In the genomic region with DNA sequence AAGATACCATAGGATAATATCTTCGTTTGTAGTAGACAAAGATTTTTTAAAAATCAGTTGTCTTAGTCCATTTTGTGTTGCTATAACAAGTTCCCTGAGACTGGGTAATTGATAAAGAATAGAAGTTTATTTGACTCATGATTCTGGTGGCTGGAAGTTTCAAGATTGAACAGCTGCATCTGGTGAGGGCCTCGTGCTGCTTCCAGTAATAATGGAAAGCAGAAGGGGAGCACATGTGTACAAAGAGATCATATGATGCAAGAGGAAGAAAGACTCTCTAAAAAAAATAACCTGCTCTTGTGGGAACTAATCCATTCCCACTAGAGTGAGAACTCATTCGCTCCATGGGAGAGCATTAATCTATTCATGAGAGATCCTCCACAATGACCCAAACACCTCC, we compare ENCODE assay signal across 1 cellular context.
A peak's percentile ranks its signal among the peaks of the same experiment; 100 is the strongest.
TF ChIP-seq lines count a peak whose summit lies in the region.

No MANE protein-coding gene starts in this region.

TF ChIP-seq in K562, 482 proteins besides CTCF, POLR2A, EP300 and RAD21 (continued from another document and continues in another):
- TF ChIP-seq, protein P1, sequence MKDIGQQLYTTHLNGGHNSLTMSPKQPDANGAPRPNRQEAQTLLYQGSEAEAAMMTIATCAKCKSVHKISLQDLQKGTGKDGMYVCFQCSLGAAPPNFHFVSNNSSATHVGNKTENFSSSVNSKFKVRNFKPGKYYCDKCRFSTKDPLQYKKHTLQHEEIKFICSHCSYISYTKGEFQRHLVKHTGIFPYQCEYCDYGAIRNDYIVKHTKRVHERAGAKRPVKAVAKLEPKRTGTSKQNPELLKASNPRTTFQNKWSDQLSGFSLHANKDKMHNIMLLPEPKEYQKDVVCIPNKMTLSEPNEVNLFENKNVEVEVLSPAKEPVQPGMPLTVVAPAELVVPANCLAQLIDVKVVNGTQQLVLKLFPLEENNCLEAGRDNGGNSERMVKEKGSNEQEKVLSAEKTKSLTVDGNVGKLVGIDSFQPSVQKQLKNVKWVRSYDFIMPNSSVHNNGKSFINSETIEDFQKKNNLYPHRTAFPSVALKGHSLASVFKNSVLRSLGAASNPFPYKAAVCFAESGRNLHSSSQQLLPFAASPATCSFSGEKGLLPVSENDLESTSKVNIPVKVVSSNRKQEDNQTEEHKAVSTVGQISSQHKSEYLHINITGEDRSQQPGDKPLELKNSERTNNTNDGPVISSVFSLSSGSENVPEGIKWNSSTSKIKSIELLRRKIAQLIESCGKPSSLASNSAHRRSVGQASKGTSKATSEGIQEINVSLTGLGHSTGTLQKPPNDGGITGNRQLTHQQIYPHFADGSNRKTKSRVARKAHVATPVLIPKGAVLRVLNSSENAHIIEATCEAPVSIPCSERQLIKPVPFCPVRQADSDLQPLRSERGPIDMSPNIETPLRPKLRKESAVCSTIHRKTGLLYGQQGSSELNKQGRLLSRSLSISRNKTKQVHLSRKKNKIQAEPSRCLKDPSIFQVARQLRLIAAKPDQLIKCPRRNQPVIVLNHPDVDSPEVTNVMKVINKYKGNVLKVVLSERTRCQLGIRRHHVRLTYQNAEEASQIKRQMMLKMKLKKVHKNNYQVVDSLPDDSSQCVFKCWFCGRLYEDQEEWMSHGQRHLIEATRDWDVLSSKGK (CRISPR knock-in tag; IDR thresholded peaks at IDR 0.05) = no peak
- TF ChIP-seq DPF2 (IDR thresholded peaks at IDR 0.05) (no peak), SREBF2 (CRISPR knock-in tag; IDR thresholded peaks at IDR 0.05) (no peak), TEAD1 (CRISPR knock-in tag; IDR thresholded peaks at IDR 0.05) (no peak), HDAC2 (IDR thresholded peaks at IDR 0.05) (no peak), ZNF431 (CRISPR knock-in tag; IDR thresholded peaks at IDR 0.05) (no peak), NR2C1 (IDR thresholded peaks at IDR 0.05) (no peak), NR2C1 (tag; IDR thresholded peaks at IDR 0.05) (peak; percentile 53; the same call in 1 of the 2 replicates), ZNF75A (CRISPR knock-in tag; IDR thresholded peaks at IDR 0.05) (no peak), ZKSCAN3 (CRISPR knock-in tag; IDR thresholded peaks at IDR 0.05) (no peak), CBX5 (IDR thresholded peaks at IDR 0.05; ENCODE audit: borderline replicate concordance, low read depth) (no peak), CBX8 (IDR thresholded peaks at IDR 0.05; ENCODE audit: borderline replicate concordance, extremely low read depth, low read depth, low read length, poor library complexity, severe bottlenecking) (no peak), NCOA2 (IDR thresholded peaks at IDR 0.05; ENCODE audit: partially characterized antibody in 2 of 2) (no peak), ZNF583 (CRISPR knock-in tag; IDR thresholded peaks at IDR 0.05) (peak; percentile 65; the same call in 1 of the 2 replicates), ZNF184 (CRISPR knock-in tag; IDR thresholded peaks at IDR 0.05) (no peak), MXI1 (IDR thresholded peaks at IDR 0.05; ENCODE audit: low read depth, low read length) (no peak), KDM1A (IDR thresholded peaks at IDR 0.05) (no peak), KLF6 (CRISPR knock-in tag; IDR thresholded peaks at IDR 0.05; ENCODE audit: borderline replicate concordance) (peak; percentile 88; the same call in 1 of the 2 replicates), SLC30A9 (CRISPR knock-in tag; IDR thresholded peaks at IDR 0.05) (no peak), DACH1 (IDR thresholded peaks at IDR 0.05; ENCODE audit: partially characterized antibody) (no peak), MYBL2 (IDR thresholded peaks at IDR 0.05; ENCODE audit: low read depth) (no peak), MYBL2 (CRISPR knock-in tag; IDR thresholded peaks at IDR 0.05; ENCODE audit: borderline replicate concordance) (no peak), ZBTB7A (IDR thresholded peaks at IDR 0.05; ENCODE audit: borderline replicate concordance, control insufficient read depth, low read depth, low read length) (no peak), SMARCB1 (IDR thresholded peaks at IDR 0.05; ENCODE audit: insufficient read length, low read depth) (no peak), GATA2 (CRISPR knock-in tag; IDR thresholded peaks at IDR 0.05) (no peak), BRD9 (IDR thresholded peaks at IDR 0.05; ENCODE audit: low read depth, partially characterized antibody) (no peak), ARID2 (IDR thresholded peaks at IDR 0.05) (no peak)
- TF ChIP-seq, protein P2, sequence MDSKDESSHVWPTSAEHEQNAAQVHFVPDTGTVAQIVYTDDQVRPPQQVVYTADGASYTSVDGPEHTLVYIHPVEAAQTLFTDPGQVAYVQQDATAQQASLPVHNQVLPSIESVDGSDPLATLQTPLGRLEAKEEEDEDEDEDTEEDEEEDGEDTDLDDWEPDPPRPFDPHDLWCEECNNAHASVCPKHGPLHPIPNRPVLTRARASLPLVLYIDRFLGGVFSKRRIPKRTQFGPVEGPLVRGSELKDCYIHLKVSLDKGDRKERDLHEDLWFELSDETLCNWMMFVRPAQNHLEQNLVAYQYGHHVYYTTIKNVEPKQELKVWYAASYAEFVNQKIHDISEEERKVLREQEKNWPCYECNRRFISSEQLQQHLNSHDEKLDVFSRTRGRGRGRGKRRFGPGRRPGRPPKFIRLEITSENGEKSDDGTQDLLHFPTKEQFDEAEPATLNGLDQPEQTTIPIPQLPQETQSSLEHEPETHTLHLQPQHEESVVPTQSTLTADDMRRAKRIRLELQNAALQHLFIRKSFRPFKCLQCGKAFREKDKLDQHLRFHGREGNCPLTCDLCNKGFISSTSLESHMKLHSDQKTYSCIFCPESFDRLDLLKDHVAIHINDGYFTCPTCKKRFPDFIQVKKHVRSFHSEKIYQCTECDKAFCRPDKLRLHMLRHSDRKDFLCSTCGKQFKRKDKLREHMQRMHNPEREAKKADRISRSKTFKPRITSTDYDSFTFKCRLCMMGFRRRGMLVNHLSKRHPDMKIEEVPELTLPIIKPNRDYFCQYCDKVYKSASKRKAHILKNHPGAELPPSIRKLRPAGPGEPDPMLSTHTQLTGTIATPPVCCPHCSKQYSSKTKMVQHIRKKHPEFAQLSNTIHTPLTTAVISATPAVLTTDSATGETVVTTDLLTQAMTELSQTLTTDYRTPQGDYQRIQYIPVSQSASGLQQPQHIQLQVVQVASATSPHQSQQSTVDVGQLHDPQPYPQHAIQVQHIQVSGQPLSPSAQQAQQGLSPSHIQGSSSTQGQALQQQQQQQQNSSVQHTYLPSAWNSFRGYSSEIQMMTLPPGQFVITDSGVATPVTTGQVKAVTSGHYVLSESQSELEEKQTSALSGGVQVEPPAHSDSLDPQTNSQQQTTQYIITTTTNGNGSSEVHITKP (IDR thresholded peaks at IDR 0.05; ENCODE audit: partially characterized antibody) = no peak
- TF ChIP-seq, protein P3, sequence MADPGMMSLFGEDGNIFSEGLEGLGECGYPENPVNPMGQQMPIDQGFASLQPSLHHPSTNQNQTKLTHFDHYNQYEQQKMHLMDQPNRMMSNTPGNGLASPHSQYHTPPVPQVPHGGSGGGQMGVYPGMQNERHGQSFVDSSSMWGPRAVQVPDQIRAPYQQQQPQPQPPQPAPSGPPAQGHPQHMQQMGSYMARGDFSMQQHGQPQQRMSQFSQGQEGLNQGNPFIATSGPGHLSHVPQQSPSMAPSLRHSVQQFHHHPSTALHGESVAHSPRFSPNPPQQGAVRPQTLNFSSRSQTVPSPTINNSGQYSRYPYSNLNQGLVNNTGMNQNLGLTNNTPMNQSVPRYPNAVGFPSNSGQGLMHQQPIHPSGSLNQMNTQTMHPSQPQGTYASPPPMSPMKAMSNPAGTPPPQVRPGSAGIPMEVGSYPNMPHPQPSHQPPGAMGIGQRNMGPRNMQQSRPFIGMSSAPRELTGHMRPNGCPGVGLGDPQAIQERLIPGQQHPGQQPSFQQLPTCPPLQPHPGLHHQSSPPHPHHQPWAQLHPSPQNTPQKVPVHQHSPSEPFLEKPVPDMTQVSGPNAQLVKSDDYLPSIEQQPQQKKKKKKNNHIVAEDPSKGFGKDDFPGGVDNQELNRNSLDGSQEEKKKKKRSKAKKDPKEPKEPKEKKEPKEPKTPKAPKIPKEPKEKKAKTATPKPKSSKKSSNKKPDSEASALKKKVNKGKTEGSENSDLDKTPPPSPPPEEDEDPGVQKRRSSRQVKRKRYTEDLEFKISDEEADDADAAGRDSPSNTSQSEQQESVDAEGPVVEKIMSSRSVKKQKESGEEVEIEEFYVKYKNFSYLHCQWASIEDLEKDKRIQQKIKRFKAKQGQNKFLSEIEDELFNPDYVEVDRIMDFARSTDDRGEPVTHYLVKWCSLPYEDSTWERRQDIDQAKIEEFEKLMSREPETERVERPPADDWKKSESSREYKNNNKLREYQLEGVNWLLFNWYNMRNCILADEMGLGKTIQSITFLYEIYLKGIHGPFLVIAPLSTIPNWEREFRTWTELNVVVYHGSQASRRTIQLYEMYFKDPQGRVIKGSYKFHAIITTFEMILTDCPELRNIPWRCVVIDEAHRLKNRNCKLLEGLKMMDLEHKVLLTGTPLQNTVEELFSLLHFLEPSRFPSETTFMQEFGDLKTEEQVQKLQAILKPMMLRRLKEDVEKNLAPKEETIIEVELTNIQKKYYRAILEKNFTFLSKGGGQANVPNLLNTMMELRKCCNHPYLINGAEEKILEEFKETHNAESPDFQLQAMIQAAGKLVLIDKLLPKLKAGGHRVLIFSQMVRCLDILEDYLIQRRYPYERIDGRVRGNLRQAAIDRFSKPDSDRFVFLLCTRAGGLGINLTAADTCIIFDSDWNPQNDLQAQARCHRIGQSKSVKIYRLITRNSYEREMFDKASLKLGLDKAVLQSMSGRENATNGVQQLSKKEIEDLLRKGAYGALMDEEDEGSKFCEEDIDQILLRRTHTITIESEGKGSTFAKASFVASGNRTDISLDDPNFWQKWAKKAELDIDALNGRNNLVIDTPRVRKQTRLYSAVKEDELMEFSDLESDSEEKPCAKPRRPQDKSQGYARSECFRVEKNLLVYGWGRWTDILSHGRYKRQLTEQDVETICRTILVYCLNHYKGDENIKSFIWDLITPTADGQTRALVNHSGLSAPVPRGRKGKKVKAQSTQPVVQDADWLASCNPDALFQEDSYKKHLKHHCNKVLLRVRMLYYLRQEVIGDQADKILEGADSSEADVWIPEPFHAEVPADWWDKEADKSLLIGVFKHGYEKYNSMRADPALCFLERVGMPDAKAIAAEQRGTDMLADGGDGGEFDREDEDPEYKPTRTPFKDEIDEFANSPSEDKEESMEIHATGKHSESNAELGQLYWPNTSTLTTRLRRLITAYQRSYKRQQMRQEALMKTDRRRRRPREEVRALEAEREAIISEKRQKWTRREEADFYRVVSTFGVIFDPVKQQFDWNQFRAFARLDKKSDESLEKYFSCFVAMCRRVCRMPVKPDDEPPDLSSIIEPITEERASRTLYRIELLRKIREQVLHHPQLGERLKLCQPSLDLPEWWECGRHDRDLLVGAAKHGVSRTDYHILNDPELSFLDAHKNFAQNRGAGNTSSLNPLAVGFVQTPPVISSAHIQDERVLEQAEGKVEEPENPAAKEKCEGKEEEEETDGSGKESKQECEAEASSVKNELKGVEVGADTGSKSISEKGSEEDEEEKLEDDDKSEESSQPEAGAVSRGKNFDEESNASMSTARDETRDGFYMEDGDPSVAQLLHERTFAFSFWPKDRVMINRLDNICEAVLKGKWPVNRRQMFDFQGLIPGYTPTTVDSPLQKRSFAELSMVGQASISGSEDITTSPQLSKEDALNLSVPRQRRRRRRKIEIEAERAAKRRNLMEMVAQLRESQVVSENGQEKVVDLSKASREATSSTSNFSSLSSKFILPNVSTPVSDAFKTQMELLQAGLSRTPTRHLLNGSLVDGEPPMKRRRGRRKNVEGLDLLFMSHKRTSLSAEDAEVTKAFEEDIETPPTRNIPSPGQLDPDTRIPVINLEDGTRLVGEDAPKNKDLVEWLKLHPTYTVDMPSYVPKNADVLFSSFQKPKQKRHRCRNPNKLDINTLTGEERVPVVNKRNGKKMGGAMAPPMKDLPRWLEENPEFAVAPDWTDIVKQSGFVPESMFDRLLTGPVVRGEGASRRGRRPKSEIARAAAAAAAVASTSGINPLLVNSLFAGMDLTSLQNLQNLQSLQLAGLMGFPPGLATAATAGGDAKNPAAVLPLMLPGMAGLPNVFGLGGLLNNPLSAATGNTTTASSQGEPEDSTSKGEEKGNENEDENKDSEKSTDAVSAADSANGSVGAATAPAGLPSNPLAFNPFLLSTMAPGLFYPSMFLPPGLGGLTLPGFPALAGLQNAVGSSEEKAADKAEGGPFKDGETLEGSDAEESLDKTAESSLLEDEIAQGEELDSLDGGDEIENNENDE (IDR thresholded peaks at IDR 0.05; ENCODE audit: low read depth, low read length) = no peak
- TF ChIP-seq, protein P4, sequence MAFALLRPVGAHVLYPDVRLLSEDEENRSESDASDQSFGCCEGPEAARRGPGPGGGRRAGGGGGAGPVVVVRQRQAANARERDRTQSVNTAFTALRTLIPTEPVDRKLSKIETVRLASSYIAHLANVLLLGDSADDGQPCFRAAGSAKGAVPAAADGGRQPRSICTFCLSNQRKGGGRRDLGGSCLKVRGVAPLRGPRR (CRISPR knock-in tag; IDR thresholded peaks at IDR 0.05) = no peak
- TF ChIP-seq, protein P5, sequence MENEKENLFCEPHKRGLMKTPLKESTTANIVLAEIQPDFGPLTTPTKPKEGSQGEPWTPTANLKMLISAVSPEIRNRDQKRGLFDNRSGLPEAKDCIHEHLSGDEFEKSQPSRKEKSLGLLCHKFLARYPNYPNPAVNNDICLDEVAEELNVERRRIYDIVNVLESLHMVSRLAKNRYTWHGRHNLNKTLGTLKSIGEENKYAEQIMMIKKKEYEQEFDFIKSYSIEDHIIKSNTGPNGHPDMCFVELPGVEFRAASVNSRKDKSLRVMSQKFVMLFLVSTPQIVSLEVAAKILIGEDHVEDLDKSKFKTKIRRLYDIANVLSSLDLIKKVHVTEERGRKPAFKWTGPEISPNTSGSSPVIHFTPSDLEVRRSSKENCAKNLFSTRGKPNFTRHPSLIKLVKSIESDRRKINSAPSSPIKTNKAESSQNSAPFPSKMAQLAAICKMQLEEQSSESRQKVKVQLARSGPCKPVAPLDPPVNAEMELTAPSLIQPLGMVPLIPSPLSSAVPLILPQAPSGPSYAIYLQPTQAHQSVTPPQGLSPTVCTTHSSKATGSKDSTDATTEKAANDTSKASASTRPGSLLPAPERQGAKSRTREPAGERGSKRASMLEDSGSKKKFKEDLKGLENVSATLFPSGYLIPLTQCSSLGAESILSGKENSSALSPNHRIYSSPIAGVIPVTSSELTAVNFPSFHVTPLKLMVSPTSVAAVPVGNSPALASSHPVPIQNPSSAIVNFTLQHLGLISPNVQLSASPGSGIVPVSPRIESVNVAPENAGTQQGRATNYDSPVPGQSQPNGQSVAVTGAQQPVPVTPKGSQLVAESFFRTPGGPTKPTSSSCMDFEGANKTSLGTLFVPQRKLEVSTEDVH (IDR thresholded peaks at IDR 0.05; ENCODE audit: low read depth, partially characterized antibody) = no peak
- TF ChIP-seq, protein P6, sequence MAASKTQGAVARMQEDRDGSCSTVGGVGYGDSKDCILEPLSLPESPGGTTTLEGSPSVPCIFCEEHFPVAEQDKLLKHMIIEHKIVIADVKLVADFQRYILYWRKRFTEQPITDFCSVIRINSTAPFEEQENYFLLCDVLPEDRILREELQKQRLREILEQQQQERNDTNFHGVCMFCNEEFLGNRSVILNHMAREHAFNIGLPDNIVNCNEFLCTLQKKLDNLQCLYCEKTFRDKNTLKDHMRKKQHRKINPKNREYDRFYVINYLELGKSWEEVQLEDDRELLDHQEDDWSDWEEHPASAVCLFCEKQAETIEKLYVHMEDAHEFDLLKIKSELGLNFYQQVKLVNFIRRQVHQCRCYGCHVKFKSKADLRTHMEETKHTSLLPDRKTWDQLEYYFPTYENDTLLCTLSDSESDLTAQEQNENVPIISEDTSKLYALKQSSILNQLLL (CRISPR knock-in tag; IDR thresholded peaks at IDR 0.05; ENCODE audit: borderline replicate concordance) = no peak
- TF ChIP-seq, protein P7, sequence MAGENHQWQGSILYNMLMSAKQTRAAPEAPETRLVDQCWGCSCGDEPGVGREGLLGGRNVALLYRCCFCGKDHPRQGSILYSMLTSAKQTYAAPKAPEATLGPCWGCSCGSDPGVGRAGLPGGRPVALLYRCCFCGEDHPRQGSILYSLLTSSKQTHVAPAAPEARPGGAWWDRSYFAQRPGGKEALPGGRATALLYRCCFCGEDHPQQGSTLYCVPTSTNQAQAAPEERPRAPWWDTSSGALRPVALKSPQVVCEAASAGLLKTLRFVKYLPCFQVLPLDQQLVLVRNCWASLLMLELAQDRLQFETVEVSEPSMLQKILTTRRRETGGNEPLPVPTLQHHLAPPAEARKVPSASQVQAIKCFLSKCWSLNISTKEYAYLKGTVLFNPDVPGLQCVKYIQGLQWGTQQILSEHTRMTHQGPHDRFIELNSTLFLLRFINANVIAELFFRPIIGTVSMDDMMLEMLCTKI (IDR thresholded peaks at IDR 0.05; ENCODE audit: partially characterized antibody) = no peak
